ENCODE assay signal across 11 cellular contexts in genomic region chr6:102114402-102114801, GRCh38.
DNase-seq lines count a peak whose midpoint lies in the region; ATAC-seq, FAIRE-seq and TF ChIP-seq lines count a peak whose summit lies in the region.
"Had no signal": no experiment of that assay in that cellular context is flagged by ENCODE, and none has a peak within 500 bp of the region (broad histone marks: within the 10 kb centered on the region; RNA-seq: fewer than 3 reads in every experiment).

No MANE protein-coding gene starts in this region.

- no peak for FAIRE-seq in HTR-8/SVneo (lab: Jason Lieb, UNC)

- peak; percentile 76 for ATAC-seq in GM19328 (IDR thresholded peaks at IDR 0.05; ENCODE audit: unreplicated experiment)
- ATAC-seq in WTC11 = peak; percentile 99
- ATAC-seq in GM21528 (IDR thresholded peaks at IDR 0.05; ENCODE audit: low FRiP score, unreplicated experiment) = no peak
- no peak for ATAC-seq in HG02840 (IDR thresholded peaks at IDR 0.05; ENCODE audit: low FRiP score, unreplicated experiment)
- ATAC-seq: left colon had no signal

- peak; percentile 23 for DNase-seq in WTC11 (ENCODE audit: low spot score)
- DNase-seq in HTR-8/SVneo (ENCODE audit: insufficient read length, low spot score) = no peak
- no peak for DNase-seq in ascending aorta (ENCODE audit: low spot score in 2 of 2)
- DNase-seq: activated effector memory CD4-positive, alpha-beta T cell treated with anti-CD3 and anti-CD28 coated beads, Interleukin-2, amount 50 U/mL, for 16 hours; left colon; stomach had no signal

- H3K27me3 Mint-ChIP-seq in WTC11 (ENCODE audit: low read depth) = no peaks in the 10 kb centered on the region

- CTCF ChIA-PET in WTC11 (lab: Charles Lee) = interaction anchor here (1.0 kb wide), 4 partner anchors 13 to 153 kb away, joined by 3 read pairs; no protein-coding TSS in a partner anchor

- H3K27ac ChIP-seq in 22Rv1 (no peak overlapping the region), ascending aorta (no peak overlapping the region)
- H3K27ac ChIP-seq: stomach had no signal

- POLR2A ChIA-PET in WTC11 (lab: Charles Lee) = no interaction called here

- H3K4me1 ChIP-seq in ascending aorta = no peaks in the 10 kb centered on the region
- H3K4me1 ChIP-seq: stomach had no signal

- intact Hi-C loops in ascending aorta (cut with DNase I) = no loop called here

- no peaks in the 10 kb centered on the region for H3K27me3 ChIP-seq in ascending aorta
- H3K27me3 ChIP-seq: stomach had no signal

- H3K4me1 Mint-ChIP-seq in WTC11 = no peaks in the 10 kb centered on the region

- no peak for TF ChIP-seq EP300 in Ishikawa (IDR thresholded peaks at IDR 0.05; ENCODE audit: borderline replicate concordance)

- H3K9me3 Mint-ChIP-seq in WTC11 = peaks cover 9% of the 10 kb centered on the region; the same call in 1 of the 2 replicates

- no peaks in the 10 kb centered on the region for H3K36me3 ChIP-seq in ascending aorta
- H3K36me3 ChIP-seq: stomach had no signal

- peak; percentile 62 for TF ChIP-seq CTCF in 22Rv1 (IDR thresholded peaks at IDR 0.05)
- peak; percentile 66 for TF ChIP-seq CTCF in WTC11 (IDR thresholded peaks at IDR 0.05)
- TF ChIP-seq CTCF in ascending aorta (IDR thresholded peaks at IDR 0.05) = no peak

- no peak overlapping the region for H3K27ac Mint-ChIP-seq in WTC11

- no peaks in the 10 kb centered on the region for H3K9me3 ChIP-seq in ascending aorta

- no peak overlapping the region for H3K4me3 ChIP-seq in ascending aorta
- H3K4me3 ChIP-seq: stomach had no signal

- H3K4me3 Mint-ChIP-seq in WTC11 = no peak overlapping the region

- no peaks in the 10 kb centered on the region for H3K36me3 Mint-ChIP-seq in WTC11

- TF ChIP-seq RAD21 in Ishikawa (IDR thresholded peaks at IDR 0.05; ENCODE audit: low read depth) = peak; percentile 61

TF ChIP-seq in Ishikawa, 13 proteins besides CTCF, POLR2A, EP300 and RAD21:
- TF ChIP-seq YY1 (IDR thresholded peaks at IDR 0.05; ENCODE audit: low read depth) = no peak
- no peak for TF ChIP-seq EGR1 (IDR thresholded peaks at IDR 0.05)
- TF ChIP-seq TCF12 (IDR thresholded peaks at IDR 0.05; ENCODE audit: low read depth) = no peak
- no peak for TF ChIP-seq CREB1 (IDR thresholded peaks at IDR 0.05; ENCODE audit: low read depth)
- TF ChIP-seq TEAD4 (IDR thresholded peaks at IDR 0.05) = no peak
- TF ChIP-seq REST (IDR thresholded peaks at IDR 0.05; ENCODE audit: low read depth) = no peak
- TF ChIP-seq ZBTB7A (IDR thresholded peaks at IDR 0.05; ENCODE audit: low read depth) = no peak
- TF ChIP-seq CEBPB (IDR thresholded peaks at IDR 0.05) = no peak
- no peak for TF ChIP-seq NFIC (IDR thresholded peaks at IDR 0.05)
- TF ChIP-seq FOXM1 (IDR thresholded peaks at IDR 0.05; ENCODE audit: borderline replicate concordance, low read depth) = no peak
- no peak for TF ChIP-seq TAF1 (IDR thresholded peaks at IDR 0.05; ENCODE audit: low read depth)
- no peak for TF ChIP-seq USF1 (IDR thresholded peaks at IDR 0.05)
- TF ChIP-seq MAX (IDR thresholded peaks at IDR 0.05) = no peak

TF ChIP-seq in WTC11, 78 proteins besides CTCF, POLR2A, EP300 and RAD21:
- TF ChIP-seq RORB (CRISPR knock-in tag; IDR thresholded peaks at IDR 0.05) (no peak), USF2 (CRISPR knock-in tag; IDR thresholded peaks at IDR 0.05) (no peak), ZNF263 (CRISPR knock-in tag; IDR thresholded peaks at IDR 0.05; ENCODE audit: low read depth) (no peak), TP53 (CRISPR knock-in tag; IDR thresholded peaks at IDR 0.05) (no peak), ETV6 (CRISPR knock-in tag; IDR thresholded peaks at IDR 0.05) (no peak), E2F4 (CRISPR knock-in tag; IDR thresholded peaks at IDR 0.05; ENCODE audit: borderline replicate concordance, low read depth) (no peak), CREB1 (CRISPR knock-in tag; IDR thresholded peaks at IDR 0.05) (no peak), IRF2 (CRISPR knock-in tag; IDR thresholded peaks at IDR 0.05; ENCODE audit: borderline replicate concordance, low read depth) (no peak), ZNF232 (CRISPR knock-in tag; IDR thresholded peaks at IDR 0.05) (no peak), STAT6 (CRISPR knock-in tag; conservative IDR thresholded peaks at IDR 0.05; ENCODE audit: low read depth) (no peak), ZNF281 (CRISPR knock-in tag; IDR thresholded peaks at IDR 0.05) (no peak), SOX15 (CRISPR knock-in tag; IDR thresholded peaks at IDR 0.05) (no peak), FOXK1 (CRISPR knock-in tag; IDR thresholded peaks at IDR 0.05) (no peak), MLX (CRISPR knock-in tag; IDR thresholded peaks at IDR 0.05) (no peak), ZNF219 (CRISPR knock-in tag; IDR thresholded peaks at IDR 0.05; ENCODE audit: borderline replicate concordance) (no peak)

Comparison
In these comparisons a context has a peak if more than half of its experiments do, and no peak if none do; other contexts are left out.
1. CTCF ChIP-seq: peak in 22Rv1 (single experiment) and WTC11 (single experiment); none in ascending aorta (0 of 3).
2. ATAC-seq: peak in GM19328 (single experiment) and WTC11 (single experiment); none in GM21528 (single experiment) and HG02840 (single experiment).